Comparison of ENCODE assay signal across 8 cellular contexts in the genomic region with DNA sequence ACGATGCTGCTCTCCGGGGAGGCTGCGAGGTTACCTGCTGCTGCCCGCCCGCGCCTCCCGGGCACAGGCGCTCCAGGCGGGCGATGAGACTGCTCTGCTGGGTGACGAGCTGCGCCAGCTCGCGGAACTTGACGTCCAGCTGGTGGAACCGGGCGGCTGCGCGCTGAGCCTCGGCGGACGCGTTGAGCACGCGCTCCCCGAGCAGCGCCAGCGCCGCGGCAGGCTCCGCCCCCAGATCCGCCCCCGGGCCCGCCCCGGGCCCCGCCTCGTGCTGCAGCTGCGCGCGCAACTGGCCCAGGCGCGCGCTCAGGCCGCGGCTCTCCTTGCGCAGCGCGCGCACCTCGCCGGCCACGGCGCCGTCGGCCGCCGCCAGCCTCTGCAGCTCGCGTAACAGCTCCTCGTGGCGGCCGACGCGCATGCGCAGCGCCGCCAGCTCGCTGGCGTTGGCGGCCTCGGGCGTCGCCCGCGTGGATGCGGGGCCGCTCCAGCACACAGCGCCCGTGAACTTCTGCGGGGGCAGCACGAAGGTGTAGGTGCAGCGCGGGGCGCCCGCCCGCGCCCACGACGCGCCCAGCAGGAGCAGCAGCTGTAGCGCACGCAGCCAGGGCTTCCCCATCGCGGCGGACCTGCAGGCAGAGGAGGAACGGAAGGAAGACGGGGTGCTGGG. TPM values are rescaled to one million over a fixed set of nuclear protein-coding genes. Genes with fewer than 3 reads are reported as not detected.
DNase-seq lines count a peak whose midpoint lies in the region; ATAC-seq lines count a peak whose summit lies in the region.

No MANE protein-coding gene starts in this region.

- peaks cover 0 to 13% (median 0%) of the 10 kb centered on the region in 11 experiments; a peak in 2 of 22 replicates for H4K20me1 ChIP-seq in BLaER1 treated with 17β-estradiol and CSF1 and Interleukin-3, amounts not matched to agents 10 nM and 100 nM

- H3K4me2 ChIP-seq in BLaER1 treated with 17β-estradiol and CSF1 and Interleukin-3, amounts not matched to agents 10 nM and 100 nM, result peak overlapping the region; percentile 92 to 98 (median 93)

- peak overlapping the region; percentile 38 to 68 (median 54); a peak in 18 of 20 replicates for H3K4me3 ChIP-seq in BLaER1 treated with 17β-estradiol and CSF1 and Interleukin-3, amounts not matched to agents 10 nM and 100 nM
- peak overlapping the region; percentile 16 for H3K4me3 ChIP-seq in ectodermal cell (ENCODE audit: insufficient read depth, low read depth, low read length)

- H3K36me3 ChIP-seq in BLaER1 treated with 17β-estradiol and CSF1 and Interleukin-3, amounts not matched to agents 10 nM and 100 nM, result peaks cover 9 to 28% (median 24%) of the 10 kb centered on the region in 11 experiments; a peak in 21 of 22 replicates
- no peaks in the 10 kb centered on the region for H3K36me3 ChIP-seq in ectodermal cell (ENCODE audit: control insufficient read depth, insufficient read depth, low read length)

- H3K27ac ChIP-seq in BLaER1 treated with 17β-estradiol and CSF1 and Interleukin-3, amounts not matched to agents 10 nM and 100 nM, result peak overlapping the region; percentile 39 to 91 (median 88); a peak in 20 of 22 replicates
- H3K27ac ChIP-seq in ectodermal cell (ENCODE audit: insufficient read depth, low read depth, low read length, poor library complexity, severe bottlenecking), result no peak overlapping the region

- peak; percentile 81 for ATAC-seq in GM19328 (IDR thresholded peaks at IDR 0.05; ENCODE audit: unreplicated experiment)
- peak; percentile 57 for ATAC-seq in HG03469 (IDR thresholded peaks at IDR 0.05; ENCODE audit: unreplicated experiment)

- peaks cover 38 to 61% (median 45%) of the 10 kb centered on the region in 10 experiments for H3K4me1 ChIP-seq in BLaER1 treated with 17β-estradiol and CSF1 and Interleukin-3, amounts not matched to agents 10 nM and 100 nM
- H3K4me1 ChIP-seq in ectodermal cell (ENCODE audit: control insufficient read depth, insufficient read depth, low read length), result no peaks in the 10 kb centered on the region

- H3K9ac ChIP-seq in BLaER1 treated with 17β-estradiol and CSF1 and Interleukin-3, amounts not matched to agents 10 nM and 100 nM, result peak overlapping the region; percentile 71 to 86 (median 82); a peak in 21 of 22 replicates

- WGBS in ectodermal cell, 2 experiments, result 5% methylated on average over 97 of the region's 97 CpGs

- no peaks in the 10 kb centered on the region for H3K27me3 ChIP-seq in BLaER1 treated with 17β-estradiol and CSF1 and Interleukin-3, amounts not matched to agents 10 nM and 100 nM
- peaks cover 34% of the 10 kb centered on the region for H3K27me3 ChIP-seq in ectodermal cell (ENCODE audit: control insufficient read depth, insufficient read depth, low read length, poor library complexity, severe bottlenecking)

- DNase-seq in NCI-H526 treated with DMSO at 0.1 percent for 48 hours (lab: John Stamatoyannopoulos, UW), result peak; percentile 77
- DNase-seq in activated CD4-positive, alpha-beta T cell treated with anti-CD3 and anti-CD28 coated beads, Interleukin-2, amount 50 U/mL, for 48 hours, result peak; percentile 83 to 85
- DNase-seq in medulla oblongata (ENCODE audit: extremely low spot score), result peak; percentile 91
- peak; percentile 81 to 87 (median 83) for DNase-seq in stimulated activated CD4-positive, alpha-beta T cell treated with anti-CD3 and anti-CD28 coated beads, TNF-alpha, amount 100 ng/mL, for 48 hours (ENCODE audit: low read depth in 3 of 3)

- H3K9me3 ChIP-seq in BLaER1 treated with 17β-estradiol and CSF1 and Interleukin-3, amounts not matched to agents 10 nM and 100 nM (replicated peaks in 1 of 11), result no peaks in the 10 kb centered on the region
- H3K9me3 ChIP-seq in ectodermal cell (ENCODE audit: control insufficient read depth, low read length), result no peaks in the 10 kb centered on the region

RNA-seq across cellular contexts. Expression of a gene that starts 6.4 kb away (rescaled TPM):
- polyA plus RNA-seq in ectodermal cell (2013, experiment 1 of 4), result 0.22 TPM
- 0.12 TPM for polyA plus RNA-seq in ectodermal cell (2013, experiment 2 of 4)
- polyA plus RNA-seq in ectodermal cell (2013, experiment 3 of 4), result 0.43 TPM
- polyA plus RNA-seq in ectodermal cell (2013, experiment 4 of 4), result 0.20 TPM

RNA-seq across cellular contexts. Expression of a gene that starts 10.0 kb away (rescaled TPM):
- polyA plus RNA-seq in ectodermal cell (2013, experiment 1 of 4), result 2.1 TPM
- polyA plus RNA-seq in ectodermal cell (2013, experiment 2 of 4), result 2.2 TPM
- polyA plus RNA-seq in ectodermal cell (2013, experiment 3 of 4), result 2.5 TPM
- polyA plus RNA-seq in ectodermal cell (2013, experiment 4 of 4), result 3.0 TPM

RNA-seq across cellular contexts. Expression of a gene that starts 10.1 kb away (rescaled TPM):
- polyA plus RNA-seq in ectodermal cell (2013, experiment 1 of 4), result 42.5 TPM
- polyA plus RNA-seq in ectodermal cell (2013, experiment 2 of 4), result 44.5 TPM
- polyA plus RNA-seq in ectodermal cell (2013, experiment 3 of 4), result 37.6 TPM
- polyA plus RNA-seq in ectodermal cell (2013, experiment 4 of 4), result 35.0 TPM

RNA-seq across cellular contexts. Expression of a gene that starts 15.4 kb away (rescaled TPM):
- 15.8 TPM for polyA plus RNA-seq in ectodermal cell (2013, experiment 1 of 4)
- polyA plus RNA-seq in ectodermal cell (2013, experiment 2 of 4), result 14.9 TPM
- polyA plus RNA-seq in ectodermal cell (2013, experiment 3 of 4), result 10.3 TPM
- polyA plus RNA-seq in ectodermal cell (2013, experiment 4 of 4), result 8.8 TPM

RNA-seq across cellular contexts. Expression of a gene that starts 23.6 kb away (rescaled TPM):
- 230 TPM for polyA plus RNA-seq in ectodermal cell (2013, experiment 1 of 4)
- polyA plus RNA-seq in ectodermal cell (2013, experiment 2 of 4), result 237 TPM
- 175 TPM for polyA plus RNA-seq in ectodermal cell (2013, experiment 3 of 4)
- 202 TPM for polyA plus RNA-seq in ectodermal cell (2013, experiment 4 of 4)
